Comparison of ENCODE assay signal across 8 cellular contexts in genomic region chr19:57916168-57916995, GRCh38. TPM values are rescaled to one million over a fixed set of nuclear protein-coding genes. Genes with fewer than 3 reads are reported as not detected.
DNase-seq lines count a peak whose midpoint lies in the region; ATAC-seq and TF ChIP-seq lines count a peak whose summit lies in the region.
"Not testable (repeated sequence)": the region's sequence is repeated elsewhere in the genome, so short reads cannot be mapped to it uniquely, and the experiment has no call there.

Gene ZNF417, minus strand, starts transcription at chr19:57916592. Its CDS starts 181 bp downstream, at chr19:57916411.

- peak within 1 kb of the TSS; percentile 87 for H3K4me3 ChIP-seq in Jurkat, Clone E6-1 (ENCODE audit: low read length)
- H3K4me3 ChIP-seq in PC-9 (peak within 1 kb of the TSS; percentile 63), esophagus muscularis mucosa (peak within 1 kb of the TSS; percentile 60 to 97 (median 82)), muscle layer of duodenum (ENCODE audit: low read depth in 1 of 2, low read length in 2 of 2) (peak within 1 kb of the TSS; percentile 82 to 90)

- intact Hi-C loops in PC-9 (cut with micrococcal nuclease; ENCODE audit: unreplicated experiment), result loop anchor here (1.0 to 5.0 kb wide), 2 partner anchors 337 to 439 kb away; partner anchors contain the start of gene ZNF772
- intact Hi-C loops in esophagus muscularis mucosa (cut with DNase I), result not testable (repeated sequence)

- H2AFZ ChIP-seq in PC-9, result peak within 1 kb of the TSS; percentile 76

- CTCF ChIA-PET in PC-9 (lab: Charles Lee), result interaction anchor here (0.6 kb wide), 1 partner anchor 86 kb away, joined by 3 read pairs; no protein-coding TSS in a partner anchor

- not testable (repeated sequence) for H3K9me2 ChIP-seq in PC-9 (ENCODE audit: insufficient read depth)

- H4K20me1 ChIP-seq in PC-9 (ENCODE audit: insufficient read depth), result not testable (repeated sequence)

- POLR2A ChIA-PET in PC-9 (lab: Charles Lee; ENCODE audit: unreplicated experiment), result interaction anchor here (0.6 to 1.2 kb wide), 4 partner anchors 97 to 1249 kb away, joined by 3 to 25 read pairs (median 4); partner anchors contain the start of gene ZNF551

- not testable (repeated sequence) for H3F3A ChIP-seq in PC-9 (ENCODE audit: insufficient read depth, low read depth)

- not testable (repeated sequence) for BruUV-seq in PC-9 (replicated peaks; lab: Mats Ljungman, UMichigan)

- not testable (repeated sequence) for H3K27me3 ChIP-seq in PC-9 (ENCODE audit: insufficient read depth, low read depth); esophagus muscularis mucosa; muscle layer of duodenum (ENCODE audit: low read depth, low read length)

- not testable (repeated sequence) for TF ChIP-seq POLR2A in esophagus muscularis mucosa (IDR thresholded peaks at IDR 0.05; ENCODE audit: low read depth)

- peak within 1 kb of the TSS; percentile 98 for H3K4me2 ChIP-seq in PC-9

- not testable (repeated sequence) for H3K4me1 ChIP-seq in PC-9 (replicated peaks; ENCODE audit: insufficient read depth)
- H3K4me1 ChIP-seq in esophagus muscularis mucosa (peaks cover 13 to 21% (median 19%) of the 10 kb centered on the region in 4 donors), muscle layer of duodenum (ENCODE audit: control insufficient read depth in 1 of 2, insufficient read depth in 2 of 2, low read length in 2 of 2) (peaks cover 0 to 13% of the 10 kb centered on the region in 2 donors)

- WGBS in esophagus muscularis mucosa, result under 1% methylated on average over 34 of the region's 51 CpGs

- peaks cover 18% of the 10 kb centered on the region for H3K79me2 ChIP-seq in PC-9 (ENCODE audit: low read depth)

- H3K27ac ChIP-seq in PC-9; muscle layer of duodenum (ENCODE audit: low read length): not testable (repeated sequence)
- peak within 1 kb of the TSS; percentile 83 to 88 (median 84) for H3K27ac ChIP-seq in esophagus muscularis mucosa (replicated peaks in 1 of 4)

- DNase-seq in DMS53 treated with DMSO at 0.1 percent for 48 hours (lab: John Stamatoyannopoulos, UW; ENCODE audit: unreplicated experiment) (peak; percentile 95), PC-9 (peak; percentile 82 to 94), esophagus muscularis mucosa (ENCODE audit: extremely low spot score) (peak; percentile 93)
- peak; percentile 94 for DNase-seq in Jurkat, Clone E6-1 (ENCODE audit: low read depth, low spot score)
- peak; percentile 83 for DNase-seq in activated T-cell treated with anti-CD3 and anti-CD28 coated beads, Interleukin-2, amount 50 U/mL, for 1 hour
- DNase-seq in stimulated activated CD8-positive, alpha-beta memory T cell treated with anti-CD3 and anti-CD28 coated beads, Interleukin-7, amount 100 ng/mL, for 4 hours (ENCODE audit: low read depth in 2 of 2), result peak; percentile 84 to 86

- peaks cover 21% of the 10 kb centered on the region for H3K36me3 ChIP-seq in PC-9 (ENCODE audit: low read depth)
- peaks cover 5 to 37% (median 34%) of the 10 kb centered on the region in 4 donors for H3K36me3 ChIP-seq in esophagus muscularis mucosa
- peaks cover 8 to 39% of the 10 kb centered on the region in 2 donors for H3K36me3 ChIP-seq in muscle layer of duodenum (ENCODE audit: control insufficient read depth in 1 of 2, insufficient read depth in 2 of 2, low read length in 2 of 2)

- peaks cover 31% of the 10 kb centered on the region; the same call in 1 of the 2 replicates for H3K9me3 ChIP-seq in PC-9 (ENCODE audit: insufficient read depth, low read depth)
- not testable (repeated sequence) for H3K9me3 ChIP-seq in esophagus muscularis mucosa
- peaks cover 0 to 15% of the 10 kb centered on the region in 2 donors for H3K9me3 ChIP-seq in muscle layer of duodenum (ENCODE audit: control insufficient read depth in 1 of 2, low read length in 2 of 2)

- TF ChIP-seq CTCF in PC-9 (conservative IDR thresholded peaks at IDR 0.05), result not testable (repeated sequence)
- peak; percentile 26 to 44 (median 37) for TF ChIP-seq CTCF in esophagus muscularis mucosa (IDR thresholded peaks at IDR 0.05)

- TF ChIP-seq EP300 in esophagus muscularis mucosa (IDR thresholded peaks at IDR 0.05), result not testable (repeated sequence)

- peak; percentile 98 for ATAC-seq in GM21619 (IDR thresholded peaks at IDR 0.05; ENCODE audit: unreplicated experiment)

RNA-seq across cellular contexts. Expression of gene ZNF417, which starts in this region (rescaled TPM):
- 4.9 TPM for polyA plus RNA-seq in Jurkat, Clone E6-1 (2012; ENCODE audit: insufficient read depth, insufficient read length)
- total RNA-seq in PC-9 (2021) (16.1 and 19.6 TPM in 2 replicates), esophagus muscularis mucosa (10 to 100 TPM in 2 of 4 donors, 1 to 10 TPM in 2; 9.1 to 12.9 (median 10.3) TPM)
